Comparison of ENCODE assay signal across 12 cellular contexts in the genomic region with DNA sequence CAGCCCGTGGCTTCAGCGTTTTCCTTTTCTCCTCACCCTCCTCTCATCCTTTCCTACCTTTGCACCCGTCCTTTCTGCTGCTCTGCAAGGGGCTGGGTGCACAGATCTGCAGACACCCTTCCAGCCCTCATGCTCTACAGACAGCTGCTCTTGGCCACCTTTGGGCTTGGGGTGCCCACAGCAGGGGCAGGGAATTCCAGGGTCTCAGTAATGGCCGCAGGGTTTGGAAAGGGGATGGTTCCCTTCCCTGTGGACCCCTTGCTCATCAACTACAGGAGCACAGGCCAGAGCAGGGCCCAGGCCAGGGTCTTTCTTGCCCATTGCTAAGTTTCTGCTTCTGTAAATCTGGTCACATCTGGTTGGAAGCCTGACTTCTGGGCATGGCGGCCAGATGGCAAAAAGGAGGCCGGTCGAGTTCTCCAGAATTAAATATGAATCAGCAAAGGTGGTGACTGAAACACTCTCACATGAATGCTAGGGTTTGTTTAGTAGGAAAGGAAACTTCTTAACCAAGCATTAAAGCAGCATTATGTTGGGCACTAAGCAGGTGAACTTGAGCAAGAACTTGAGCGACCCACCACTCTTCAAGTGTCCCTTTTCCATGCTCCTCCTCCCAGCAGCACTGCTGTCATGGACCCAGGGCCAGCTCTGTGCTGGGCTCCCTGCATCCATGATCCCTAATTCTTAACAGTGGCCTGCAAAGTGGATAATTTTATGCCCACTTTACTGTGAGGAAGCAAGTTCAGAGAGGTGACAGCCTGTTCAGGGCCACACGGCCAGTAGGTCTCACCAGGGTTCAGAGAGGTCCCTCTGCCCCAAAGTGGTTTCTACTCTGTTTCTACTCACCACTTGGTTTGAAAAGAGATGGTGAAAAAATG. TPM values are rescaled to one million over a fixed set of nuclear protein-coding genes. Genes with fewer than 3 reads are reported as not detected.
DNase-seq lines count a peak whose midpoint lies in the region; TF ChIP-seq lines count a peak whose summit lies in the region.
"Had no signal": no experiment of that assay in that cellular context is flagged by ENCODE, and none has a peak within 500 bp of the region (broad histone marks: within the 10 kb centered on the region; RNA-seq: fewer than 3 reads in every experiment).

No MANE protein-coding gene starts in this region.

- H3K4me1 Mint-ChIP-seq in CD14-positive monocyte, result peaks cover 44% of the 10 kb centered on the region
- peaks cover 24% of the 10 kb centered on the region for H3K4me1 Mint-ChIP-seq in nephron progenitor cell

- H3K36me3 ChIP-seq in NT2/D1 (ENCODE audit: insufficient read depth, insufficient read length, low read length) (peaks cover 26% of the 10 kb centered on the region), esophagus muscularis mucosa (peaks cover 0 to 5% (median 0%) of the 10 kb centered on the region in 4 donors)

- CTCF ChIA-PET in RWPE1 (lab: Yijun Ruan, JAX), result interaction anchor here (0.7 kb wide), 1 partner anchor 324 kb away, joined by 3 read pairs; no protein-coding TSS in a partner anchor

- TF ChIP-seq EP300 in esophagus muscularis mucosa (IDR thresholded peaks at IDR 0.05), result no peak

- H3K27me3 ChIP-seq in NT2/D1 (ENCODE audit: insufficient read depth, insufficient read length), result no peaks in the 10 kb centered on the region
- peaks cover 0 to 11% (median 0%) of the 10 kb centered on the region in 4 donors for H3K27me3 ChIP-seq in esophagus muscularis mucosa

- H3K27me3 Mint-ChIP-seq in CD14-positive monocyte (ENCODE audit: low read depth in 3 of 3), result peaks cover 3 to 15% (median 9%) of the 10 kb centered on the region in 3 donors
- peaks cover 24% of the 10 kb centered on the region for H3K27me3 Mint-ChIP-seq in nephron progenitor cell (ENCODE audit: low read depth, poor library complexity)

- H3K9ac ChIP-seq in NT2/D1 (ENCODE audit: insufficient read length, low read depth), result peak overlapping the region; percentile 77

- H3K9me3 Mint-ChIP-seq in CD14-positive monocyte (peaks cover 0 to 6% (median 0%) of the 10 kb centered on the region in 7 donors), nephron progenitor cell (peaks cover 34% of the 10 kb centered on the region)

- 87% methylated on average over 9 of the region's 9 CpGs for WGBS in esophagus muscularis mucosa

- no peak for TF ChIP-seq POLR2A in esophagus muscularis mucosa (IDR thresholded peaks at IDR 0.05; ENCODE audit: low read depth)

- no peak for DNase-seq in CD14-positive monocyte (ENCODE audit: low spot score)
- DNase-seq in NT2/D1 (ENCODE audit: low read depth, low spot score), result no peak
- no peak for DNase-seq in esophagus muscularis mucosa (ENCODE audit: extremely low spot score)
- DNase-seq in nephron progenitor cell, result no peak
- no peak for DNase-seq in RWPE1 (ENCODE audit: low spot score)
- DNase-seq in nucleus accumbens (lab: John Stamatoyannopoulos, UW), result no peak
- DNase-seq in UCSD-AML1 (lab: John Stamatoyannopoulos, UW; ENCODE audit: unreplicated experiment), result no peak
- no peak for DNase-seq in AG20443 (ENCODE audit: low spot score)
- DNase-seq: activated CD4-positive, alpha-beta T cell treated with anti-CD3 and anti-CD28 coated beads for 4 hours; H7; NCI-H1417 treated with DMSO at 0.1 percent for 48 hours; PC-9 had no signal

- intact Hi-C loops in CD14-positive monocyte (cut with micrococcal nuclease) (loop anchor here in 1 of 2 donors (10.0 kb wide), 1 partner anchor 129 kb away; a partner anchor contains a TSS), esophagus muscularis mucosa (cut with DNase I) (no loop called here)

- peak overlapping the region in 2 of 7 donors; percentile 51 to 71 for H3K27ac Mint-ChIP-seq in CD14-positive monocyte
- H3K27ac Mint-ChIP-seq in nephron progenitor cell, result no peak overlapping the region

- H3K9me3 ChIP-seq in NT2/D1 (ENCODE audit: insufficient read depth, low read length) (no peaks in the 10 kb centered on the region), esophagus muscularis mucosa (no peaks in the 10 kb centered on the region)

- H3K27ac ChIP-seq in esophagus muscularis mucosa (replicated peaks in 1 of 4), result no peak overlapping the region
- H3K27ac ChIP-seq in RWPE1, result no peak overlapping the region
- H3K27ac ChIP-seq: PC-9 had no signal

- H3K4me3 Mint-ChIP-seq in CD14-positive monocyte (peak overlapping the region; percentile 71 to 81), nephron progenitor cell (peak overlapping the region; percentile 64)

- H3K4me3 ChIP-seq in NT2/D1 (ENCODE audit: insufficient read length, low read depth) (peak overlapping the region; percentile 64), esophagus muscularis mucosa (peak overlapping the region in 3 of 4 donors; percentile 56 to 67 (median 59))
- H3K4me3 ChIP-seq: PC-9 had no signal

- TF ChIP-seq CTCF in CD14-positive monocyte (IDR thresholded peaks at IDR 0.05) (no peak), esophagus muscularis mucosa (IDR thresholded peaks at IDR 0.05) (no peak), nephron progenitor cell (IDR thresholded peaks at IDR 0.05) (no peak), RWPE1 (conservative IDR thresholded peaks at IDR 0.05; ENCODE audit: low read depth) (no peak)

- H3K36me3 Mint-ChIP-seq in CD14-positive monocyte (peaks cover 9 to 15% of the 10 kb centered on the region in 2 donors), nephron progenitor cell (ENCODE audit: low read depth) (peaks cover 30% of the 10 kb centered on the region)

- H3K4me1 ChIP-seq in NT2/D1 (ENCODE audit: insufficient read depth, insufficient read length) (peaks cover 6% of the 10 kb centered on the region), esophagus muscularis mucosa (peaks cover 20 to 38% (median 27%) of the 10 kb centered on the region in 4 donors)

- POLR2A ChIA-PET in RWPE1 (lab: Yijun Ruan, JAX; ENCODE audit: low non-redundant PET), result no interaction called here

RNA-seq across cellular contexts. Expression of a gene that starts 1.5 kb away (rescaled TPM):
- 10 to 100 TPM in 1 of 2 donors, 1 to 10 TPM in 1; 9.4 to 10.6 TPM for polyA plus RNA-seq in CD14-positive monocyte
- 10 to 100 TPM in 3 of 4 donors, 1 to 10 TPM in 1; 7.9 to 30.6 (median 19.7) TPM for total RNA-seq in esophagus muscularis mucosa
- total RNA-seq: PC-9 had no signal
